4 cellular contexts compared by ENCODE assay signal in the genomic region with DNA sequence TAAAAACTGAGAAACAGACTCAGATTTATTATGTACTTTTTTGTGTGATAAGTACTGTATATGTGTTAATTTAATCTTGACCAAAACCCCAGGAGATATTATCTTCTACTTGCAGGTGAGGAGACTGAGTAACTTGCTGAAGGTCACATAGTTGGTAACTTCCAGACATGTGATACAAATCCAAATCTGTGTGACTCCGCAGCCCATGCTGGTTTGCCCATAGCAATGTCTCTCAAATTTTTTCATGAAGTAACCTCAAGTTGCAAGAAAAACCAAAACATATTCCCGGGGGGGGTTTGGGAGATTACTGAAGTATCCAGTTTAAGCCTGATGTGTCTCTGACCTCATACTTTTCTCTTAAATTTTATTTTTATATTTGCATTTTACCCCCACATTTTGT. TPM values are rescaled to one million over a fixed set of nuclear protein-coding genes. Genes with fewer than 3 reads are reported as not detected.
"Had no signal": no experiment of that assay in that cellular context is flagged by ENCODE, and none has a peak within 500 bp of the region (broad histone marks: within the 10 kb centered on the region; RNA-seq: fewer than 3 reads in every experiment).

No MANE protein-coding gene starts in this region.

- DNase-seq: GDM1, GF-D8 had no signal

- H3K4me3 ChIP-seq: GM12878 had no signal

- ATAC-seq: GM12878 had no signal

RNA-seq across cellular contexts. Expression of a gene that starts 3.3 kb away (rescaled TPM):
- total RNA-seq: G401 had no signal
